Comparison of ENCODE assay signal across 24 cellular contexts in genomic region chr10:21954690-21955089, GRCh38. TPM values are rescaled to one million over a fixed set of nuclear protein-coding genes. Genes with fewer than 3 reads are reported as not detected.
DNase-seq lines count a peak whose midpoint lies in the region; ATAC-seq, FAIRE-seq and TF ChIP-seq lines count a peak whose summit lies in the region.
"Had no signal": no experiment of that assay in that cellular context is flagged by ENCODE, and none has a peak within 500 bp of the region (broad histone marks: within the 10 kb centered on the region; RNA-seq: fewer than 3 reads in every experiment).

No MANE protein-coding gene starts in this region.

- H3K9me3 Mint-ChIP-seq in T-helper 2 cell treated with Interferon-gamma antibody and Interleukin-4, amounts not matched to agents 5 μg/mL and 100 μg/mL, for 36 hours = no peaks in the 10 kb centered on the region
- H3K9me3 Mint-ChIP-seq: CD4-positive, alpha-beta memory T cell had no signal

- no peak overlapping the region for H3K4me3 ChIP-seq in BLaER1 treated with 17β-estradiol and CSF1 and Interleukin-3, amounts not matched to agents 10 nM and 100 nM
- H3K4me3 ChIP-seq in KMS-11 (IDR thresholded peaks at IDR 0.05; ENCODE audit: insufficient read depth, low read depth, low read length) (no peak overlapping the region), GM12878 (no peak overlapping the region), suprapubic skin (no peak overlapping the region)
- H3K4me3 ChIP-seq: BLaER1, PC-9 had no signal

- SMC1A ChIA-PET in GM12878 (lab: Charles Lee; ENCODE audit: uncharacterized antibody, unreplicated experiment) = interaction anchor here (1.8 kb wide), 1 partner anchor 230 kb away, joined by 4 read pairs; no protein-coding TSS in a partner anchor

- BruUV-seq in GM12878 (replicated peaks; lab: Mats Ljungman, UMichigan) = no TSS peak

- in situ Hi-C loops in G401 (cut with HindIII; ENCODE audit: low sequenced_read_pairs) = no loop called here
- in situ Hi-C loops in GM12878 (cut with MboI) = loop anchor here (25.0 kb wide), 1 partner anchor 867 kb away; no protein-coding TSS in a partner anchor

- H3K4me1 Mint-ChIP-seq in T-helper 2 cell treated with Interferon-gamma antibody and Interleukin-4, amounts not matched to agents 5 μg/mL and 100 μg/mL, for 36 hours (ENCODE audit: low read depth) = peaks cover 2% of the 10 kb centered on the region

- no peaks in the 10 kb centered on the region for H4K20me1 ChIP-seq in BLaER1 treated with 17β-estradiol and CSF1 and Interleukin-3, amounts not matched to agents 10 nM and 100 nM
- H4K20me1 ChIP-seq in KMS-11 (ENCODE audit: insufficient read depth) (peaks cover 10% of the 10 kb centered on the region; the same call in 1 of the 2 replicates), GM12878 (ENCODE audit: control insufficient read depth, insufficient read depth) (no peaks in the 10 kb centered on the region)
- H4K20me1 ChIP-seq: BLaER1 had no signal

- peak overlapping the region in 5 of 11 experiments; percentile 43 to 58 (median 50); a peak in 8 of 22 replicates for H3K9ac ChIP-seq in BLaER1 treated with 17β-estradiol and CSF1 and Interleukin-3, amounts not matched to agents 10 nM and 100 nM
- H3K9ac ChIP-seq in KMS-11 (no peak overlapping the region), GM12878 (ENCODE audit: control insufficient read depth, insufficient read depth, low read length) (no peak overlapping the region)
- H3K9ac ChIP-seq: BLaER1 had no signal

- no peaks in the 10 kb centered on the region for H3K36me3 Mint-ChIP-seq in T-helper 2 cell treated with Interferon-gamma antibody and Interleukin-4, amounts not matched to agents 5 μg/mL and 100 μg/mL, for 36 hours (ENCODE audit: low read depth)
- H3K36me3 Mint-ChIP-seq: CD4-positive, alpha-beta memory T cell had no signal

- H2AFZ ChIP-seq in KMS-11 (ENCODE audit: low read depth) = no peak overlapping the region
- no peak overlapping the region for H2AFZ ChIP-seq in GM12878 (ENCODE audit: control insufficient read depth, low read depth, low read length)
- H2AFZ ChIP-seq: PC-9 had no signal

- peak overlapping the region in 9 of 11 experiments; percentile 23 to 85 (median 64); a peak in 16 of 22 replicates for H3K27ac ChIP-seq in BLaER1 treated with 17β-estradiol and CSF1 and Interleukin-3, amounts not matched to agents 10 nM and 100 nM
- H3K27ac ChIP-seq in KMS-11 = no peak overlapping the region
- H3K27ac ChIP-seq in GM12878 (ENCODE audit: control insufficient read depth, insufficient read depth) = no peak overlapping the region
- no peak overlapping the region for H3K27ac ChIP-seq in suprapubic skin
- H3K27ac ChIP-seq: BLaER1, PC-9 had no signal

- WGBS in GM12878 (ENCODE audit: insufficient coverage, insufficient replicate concordance, low lambda C conversion rate, missing lambda C conversion rate) = 81% methylated on average over 1 of the region's 1 CpG
- 70% methylated on average over 1 of the region's 1 CpG for WGBS in suprapubic skin

- no peaks in the 10 kb centered on the region for H3K36me3 ChIP-seq in BLaER1 treated with 17β-estradiol and CSF1 and Interleukin-3, amounts not matched to agents 10 nM and 100 nM
- H3K36me3 ChIP-seq in KMS-11 (ENCODE audit: insufficient read depth) (no peaks in the 10 kb centered on the region), GM12878 (ENCODE audit: control insufficient read depth in 2 of 2, insufficient read depth in 2 of 2, low read length in 1 of 2) (no peaks in the 10 kb centered on the region), suprapubic skin (no peaks in the 10 kb centered on the region)
- H3K36me3 ChIP-seq: BLaER1 had no signal

- TF ChIP-seq EP300 in GM12878 (IDR thresholded peaks at IDR 0.05; ENCODE audit: borderline replicate concordance in 1 of 2, control insufficient read depth in 1 of 2, low read depth in 2 of 2, low read length in 2 of 2) (no peak), suprapubic skin (IDR thresholded peaks at IDR 0.05) (no peak)

- RAD21 ChIA-PET in GM12878 (lab: Charles Lee; ENCODE audit: unreplicated experiment) = interaction anchor here (2.7 kb wide), 1 partner anchor 459 kb away, joined by 12 read pairs; no protein-coding TSS in a partner anchor

- peaks cover 2% of the 10 kb centered on the region for H3K27me3 Mint-ChIP-seq in T-helper 2 cell treated with Interferon-gamma antibody and Interleukin-4, amounts not matched to agents 5 μg/mL and 100 μg/mL, for 36 hours (ENCODE audit: low read depth)
- H3K27me3 Mint-ChIP-seq: CD4-positive, alpha-beta memory T cell had no signal

- no peak for TF ChIP-seq CTCF in KMS-11 (conservative IDR thresholded peaks at IDR 0.05; ENCODE audit: low read depth, low read length)
- TF ChIP-seq CTCF in GM12878 (IDR thresholded peaks at IDR 0.05 in 2 of 3, conservative IDR thresholded peaks at IDR 0.05 in 1 of 3; ENCODE audit: control insufficient read depth in 2 of 3, extremely low read depth in 1 of 3, insufficient read depth in 1 of 3, low read depth in 3 of 3, low read length in 3 of 3) = no peak
- TF ChIP-seq CTCF in suprapubic skin (IDR thresholded peaks at IDR 0.05) = no peak

- DNase-seq in G401 (ENCODE audit: low spot score) = peak; percentile 15
- no peak for DNase-seq in GM12878 (ENCODE audit: low read depth, low spot score)
- no peak for DNase-seq in suprapubic skin (ENCODE audit: low spot score in 2 of 2)
- no peak for DNase-seq in T-helper 2 cell treated with Interferon-gamma antibody and Interleukin-4, amounts not matched to agents 5 μg/mL and 100 μg/mL, for 36 hours (ENCODE audit: low spot score)
- DNase-seq: Caco-2; CD4-positive, alpha-beta memory T cell; DMS79 treated with DMSO at 0.1 percent for 48 hours; Karpas-422; NCI-H1092 treated with DMSO at 0.1 percent for 48 hours; NCI-H1436; NCI-H187; NCI-H2081 treated with DMSO at 0.1 percent for 48 hours; NCI-H2171; NCI-H226; NCI-H510A; NK-92 treated with Interleukin-12 subunit alpha and Interleukin-12 subunit beta, amount 100 ng/mL, for 24 hours; PC-9; T-helper 1 cell had no signal

- no peak for TF ChIP-seq RAD21 in GM12878 (IDR thresholded peaks at IDR 0.05; ENCODE audit: insufficient read depth, low read depth, low read length)

- H3K9me3 ChIP-seq in BLaER1 treated with 17β-estradiol and CSF1 and Interleukin-3, amounts not matched to agents 10 nM and 100 nM (replicated peaks in 1 of 11) = no peaks in the 10 kb centered on the region
- H3K9me3 ChIP-seq in GM12878 (replicated peaks; ENCODE audit: control insufficient read depth, insufficient read depth, low read length) (no peaks in the 10 kb centered on the region), suprapubic skin (no peaks in the 10 kb centered on the region)
- H3K9me3 ChIP-seq: BLaER1, Caco-2 had no signal

- TF ChIP-seq POLR2A in GM12878 (IDR thresholded peaks at IDR 0.05; ENCODE audit: low read depth, low read length) (no peak), suprapubic skin (IDR thresholded peaks at IDR 0.05) (no peak)

- H3K27ac Mint-ChIP-seq in T-helper 2 cell treated with Interferon-gamma antibody and Interleukin-4, amounts not matched to agents 5 μg/mL and 100 μg/mL, for 36 hours = no peak overlapping the region

- no peaks in the 10 kb centered on the region for H3K27me3 ChIP-seq in BLaER1 treated with 17β-estradiol and CSF1 and Interleukin-3, amounts not matched to agents 10 nM and 100 nM
- H3K27me3 ChIP-seq in KMS-11 (ENCODE audit: insufficient read depth, low read depth) = no peaks in the 10 kb centered on the region
- no peaks in the 10 kb centered on the region for H3K27me3 ChIP-seq in GM12878 (replicated peaks in 1 of 2; ENCODE audit: control insufficient read depth in 2 of 2, insufficient read depth in 2 of 2, low read length in 1 of 2)
- no peaks in the 10 kb centered on the region for H3K27me3 ChIP-seq in suprapubic skin
- H3K27me3 ChIP-seq: BLaER1 had no signal

- H3K4me2 ChIP-seq in BLaER1 treated with 17β-estradiol and CSF1 and Interleukin-3, amounts not matched to agents 10 nM and 100 nM = peak overlapping the region in 7 of 11 experiments; percentile 37 to 80 (median 66); a peak in 14 of 22 replicates
- peak overlapping the region; percentile 17; the same call in 1 of the 2 replicates for H3K4me2 ChIP-seq in KMS-11
- 0 out of 2 replicates have a peak overlapping the region, but pooled peaks have one; percentile 7 for H3K4me2 ChIP-seq in GM12878 (ENCODE audit: control insufficient read depth, insufficient read depth)
- H3K4me2 ChIP-seq: BLaER1, PC-9 had no signal

- POLR2A ChIA-PET in GM12878 (lab: Charles Lee) = no interaction called here

- FAIRE-seq in GM12878 (lab: Jason Lieb, UNC) = peak; percentile 41
- FAIRE-seq: H54 had no signal

- ATAC-seq in GM12878 (peak; percentile 51), GM21786 (IDR thresholded peaks at IDR 0.05; ENCODE audit: unreplicated experiment) (no peak)
- ATAC-seq: Right ventricle myocardium inferior had no signal

- CTCF ChIA-PET in GM12878 (lab: Yijun Ruan, JAX) = interaction anchor here (0.9 to 4.4 kb wide), 3 partner anchors 22 to 459 kb away, joined by 4 to 20 read pairs (median 9); no protein-coding TSS in a partner anchor

- H3K79me2 ChIP-seq in KMS-11 (ENCODE audit: insufficient read depth, low read depth) = peaks cover 88% of the 10 kb centered on the region
- no peaks in the 10 kb centered on the region; the same call in 1 of the 2 replicates for H3K79me2 ChIP-seq in GM12878 (ENCODE audit: control insufficient read depth, insufficient read depth, low read length)

- intact Hi-C loops in GM12878 (cut with micrococcal nuclease; ENCODE audit: unreplicated experiment) = loop anchor here (5.0 kb wide), 4 partner anchors 217 to 877 kb away; no protein-coding TSS in a partner anchor

- peaks cover 0 to 41% (median 15%) of the 10 kb centered on the region in 10 experiments; a peak in 16 of 20 replicates for H3K4me1 ChIP-seq in BLaER1 treated with 17β-estradiol and CSF1 and Interleukin-3, amounts not matched to agents 10 nM and 100 nM
- peaks cover 50% of the 10 kb centered on the region for H3K4me1 ChIP-seq in KMS-11 (ENCODE audit: low read depth, poor library complexity, severe bottlenecking)
- H3K4me1 ChIP-seq in GM12878 (ENCODE audit: control insufficient read depth, insufficient read depth, low read length) = peaks cover 12% of the 10 kb centered on the region
- H3K4me1 ChIP-seq in suprapubic skin = no peaks in the 10 kb centered on the region
- H3K4me1 ChIP-seq: Caco-2 had no signal

- no peak overlapping the region for H3K4me3 Mint-ChIP-seq in T-helper 2 cell treated with Interferon-gamma antibody and Interleukin-4, amounts not matched to agents 5 μg/mL and 100 μg/mL, for 36 hours
- H3K4me3 Mint-ChIP-seq: CD4-positive, alpha-beta memory T cell had no signal

RNA-seq across cellular contexts. Expression of gene DNAJC1, which starts 48.8 kb away (rescaled TPM):
- total RNA-seq in G401 (2014; rRNA removed; shearing (Covaris generic)) = 143 and 147 TPM in 2 replicates
- total RNA-seq in GM12878 (2013; cell fraction: nucleolus; rRNA removed) = 47.2 and 65.1 TPM in 2 replicates
- total RNA-seq in GM12878 (2014; rRNA removed) (19.1 and 23.3 TPM in 2 replicates), GM12878 (2014; rRNA removed; fragmentation: Illumina TruSeq; extraction: Trizol) (22.6 and 23.7 TPM in 2 replicates), GM12878 (2021) (19.3 and 20.2 TPM in 2 replicates), suprapubic skin (10 to 100 TPM; 30.6 to 70.0 (median 61.0) TPM)
- polyA plus RNA-seq in GM12878 (2011; ENCODE audit: low read depth) = 9.0 TPM
- polyA plus RNA-seq in GM12878 (2011; rRNA removed) (27.6 and 30.8 TPM in 2 replicates), GM12878 (2014; fragmentation: Illumina TruSeq; extraction: Trizol) (20.2 and 23.1 TPM in 2 replicates), GM12878 (2014; fragmentation: Nextera tagmentation; extraction: Ambion mirVana) (1 to 10 TPM; 2.5 to 6.4 TPM), GM12878 (2014; rRNA removed) (20.6 and 21.2 TPM in 2 replicates), GM12878 (2016; fragmentation: Nextera tagmentation; extraction: Ambion mirVana) (10 to 100 TPM; 34.0 to 39.3 TPM)
- polyA plus RNA-seq in GM12878 (2011; cell fraction: cytosol; rRNA removed) = 10.5 and 15.0 TPM in 2 replicates
- 14.7 and 17.0 TPM in 2 replicates for polyA plus RNA-seq in GM12878 (2011; cell fraction: nucleus; rRNA removed)
- 15.6 and 18.8 TPM in 2 replicates for polyA plus RNA-seq in GM12878 (2012)
- 8.2 and 15.8 TPM in 2 replicates for polyA minus RNA-seq in GM12878 (2011; rRNA and poly(A)+ RNA removed)
- 6.3 and 13.0 TPM in 2 replicates for polyA minus RNA-seq in GM12878 (2011; cell fraction: cytosol; rRNA and poly(A)+ RNA removed)
- 20.7 and 27.7 TPM in 2 replicates for polyA minus RNA-seq in GM12878 (2011; cell fraction: nucleus; rRNA and poly(A)+ RNA removed)

Comparison
In these comparisons a context has a peak if more than half of its experiments do, and no peak if none do; other contexts are left out.
1. H3K27ac ChIP-seq: peak in BLaER1 treated with 17β-estradiol and CSF1 and Interleukin-3, amounts not matched to agents 10 nM and 100 nM (9 of 11); none in KMS-11 (single experiment), GM12878 (single experiment) and suprapubic skin (single experiment).
2. H3K4me2 ChIP-seq: peak in every context shown above with its lines; median percentile 66 in BLaER1 treated with 17β-estradiol and CSF1 and Interleukin-3, amounts not matched to agents 10 nM and 100 nM; 17 in KMS-11; 7 in GM12878.